In genomic region chr7:90717286-90718060, GRCh38 we compare ENCODE assay signal across 1 cellular context.
TF ChIP-seq lines count a peak whose summit lies in the region.

No MANE protein-coding gene starts in this region.

TF ChIP-seq in HepG2, 621 proteins besides CTCF, POLR2A, EP300 and RAD21 (continued from another document):
- TF ChIP-seq EED (CRISPR knock-in tag; IDR thresholded peaks at IDR 0.05) (no peak), ZFYVE20 (CRISPR knock-in tag; IDR thresholded peaks at IDR 0.05; ENCODE audit: borderline replicate concordance, low read depth) (no peak), FOXA3 (CRISPR knock-in tag; IDR thresholded peaks at IDR 0.05) (peak; percentile 74), HOXA5 (CRISPR knock-in tag; IDR thresholded peaks at IDR 0.05) (0 out of 2 replicates have a peak, but pooled peaks have one; percentile 22), PAX8 (CRISPR knock-in tag; IDR thresholded peaks at IDR 0.05; ENCODE audit: borderline replicate concordance) (no peak), ARID5B (CRISPR knock-in tag; IDR thresholded peaks at IDR 0.05) (peak; percentile 51)
